Comparison of ENCODE assay signal across 1 cellular context in genomic region chr5:131264453-131265200, GRCh38.
TF ChIP-seq lines count a peak whose summit lies in the region.

No MANE protein-coding gene starts in this region.

TF ChIP-seq in endothelial cell of umbilical vein, 7 proteins besides CTCF, POLR2A, EP300 and RAD21 (continued from another document):
- TF ChIP-seq, protein P1, sequence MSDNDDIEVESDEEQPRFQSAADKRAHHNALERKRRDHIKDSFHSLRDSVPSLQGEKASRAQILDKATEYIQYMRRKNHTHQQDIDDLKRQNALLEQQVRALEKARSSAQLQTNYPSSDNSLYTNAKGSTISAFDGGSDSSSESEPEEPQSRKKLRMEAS (IDR thresholded peaks at IDR 0.05; ENCODE audit: insufficient read depth, insufficient read length), result no peak
- TF ChIP-seq EZH2 (IDR thresholded peaks at IDR 0.05; ENCODE audit: borderline replicate concordance, low read depth, low read length, severe bottlenecking) (no peak), POLR2AphosphoS5 (IDR thresholded peaks at IDR 0.05; ENCODE audit: insufficient read depth, low read depth, low read length) (no peak), GATA2 (IDR thresholded peaks at IDR 0.05; ENCODE audit: insufficient read depth, insufficient read length, low read depth, low read length) (no peak), JUN (IDR thresholded peaks at IDR 0.05; ENCODE audit: borderline replicate concordance, insufficient read depth, insufficient read length, low read depth) (no peak)
TF ChIP-seq in endothelial cell of umbilical vein: peak in this region for 0.
